ENCODE assay signal across 16 cellular contexts in genomic region chr7:87202208-87202607, GRCh38. TPM values are rescaled to one million over a fixed set of nuclear protein-coding genes. Genes with fewer than 3 reads are reported as not detected.
DNase-seq lines count a peak whose midpoint lies in the region; ATAC-seq and TF ChIP-seq lines count a peak whose summit lies in the region.
"Had no signal": no experiment of that assay in that cellular context is flagged by ENCODE, and none has a peak within 500 bp of the region (broad histone marks: within the 10 kb centered on the region; RNA-seq: fewer than 3 reads in every experiment).

No MANE protein-coding gene starts in this region.

- H3K4me1 Mint-ChIP-seq in stimulated activated naive CD8-positive, alpha-beta T cell treated with anti-CD3 and anti-CD28 coated beads, Interleukin-15, Interleukin-2, amounts not matched to agents 100 ng/mL and 50 ng/mL, for 24 hours (ENCODE audit: low read depth), result peaks cover 81% of the 10 kb centered on the region
- H3K4me1 Mint-ChIP-seq in activated T-helper 17 cell treated with anti-CD3 and anti-CD28 coated beads, Interleukin-2, amount 50 U/mL, for 72 hours, result peaks cover 36% of the 10 kb centered on the region
- H3K4me1 Mint-ChIP-seq in stimulated activated naive CD8-positive, alpha-beta T cell treated with anti-CD3 and anti-CD28 coated beads, Interleukin-15, amount 100 ng/mL, for 72 hours, result peaks cover 56% of the 10 kb centered on the region

- peaks cover 95% of the 10 kb centered on the region for H3K36me3 Mint-ChIP-seq in stimulated activated naive CD8-positive, alpha-beta T cell treated with anti-CD3 and anti-CD28 coated beads, Interleukin-15, Interleukin-2, amounts not matched to agents 100 ng/mL and 50 ng/mL, for 24 hours (ENCODE audit: low read depth)
- peaks cover 97% of the 10 kb centered on the region for H3K36me3 Mint-ChIP-seq in activated T-helper 17 cell treated with anti-CD3 and anti-CD28 coated beads, Interleukin-2, amount 50 U/mL, for 72 hours (ENCODE audit: low read depth)

- no peak for ATAC-seq in stimulated activated naive CD8-positive, alpha-beta T cell treated with anti-CD3 and anti-CD28 coated beads, Interleukin-15, Interleukin-2, amounts not matched to agents 100 U/mL and 50 U/mL, for 24 hours
- no peak for ATAC-seq in activated T-helper 17 cell treated with anti-CD3 and anti-CD28 coated beads, Interleukin-2, amount 50 U/mL, for 72 hours (replicated peaks)
- no peak for ATAC-seq in stimulated activated naive CD8-positive, alpha-beta T cell treated with anti-CD3 and anti-CD28 coated beads, Interleukin-15, amount 100 ng/mL, for 72 hours
- no peak for ATAC-seq in sciatic nerve

- H3K9me3 Mint-ChIP-seq in stimulated activated naive CD8-positive, alpha-beta T cell treated with anti-CD3 and anti-CD28 coated beads, Interleukin-15, Interleukin-2, amounts not matched to agents 100 ng/mL and 50 ng/mL, for 24 hours, result peaks cover 24% of the 10 kb centered on the region
- H3K9me3 Mint-ChIP-seq in activated T-helper 17 cell treated with anti-CD3 and anti-CD28 coated beads, Interleukin-2, amount 50 U/mL, for 72 hours, result no peaks in the 10 kb centered on the region
- peaks cover 32 to 38% of the 10 kb centered on the region in 2 donors for H3K9me3 Mint-ChIP-seq in stimulated activated naive CD8-positive, alpha-beta T cell treated with anti-CD3 and anti-CD28 coated beads, Interleukin-15, amount 100 ng/mL, for 72 hours

- no peaks in the 10 kb centered on the region for H3K27me3 Mint-ChIP-seq in stimulated activated naive CD8-positive, alpha-beta T cell treated with anti-CD3 and anti-CD28 coated beads, Interleukin-15, Interleukin-2, amounts not matched to agents 100 ng/mL and 50 ng/mL, for 24 hours
- no peaks in the 10 kb centered on the region for H3K27me3 Mint-ChIP-seq in activated T-helper 17 cell treated with anti-CD3 and anti-CD28 coated beads, Interleukin-2, amount 50 U/mL, for 72 hours
- H3K27me3 Mint-ChIP-seq in stimulated activated naive CD8-positive, alpha-beta T cell treated with anti-CD3 and anti-CD28 coated beads, Interleukin-15, amount 100 ng/mL, for 72 hours, result no peaks in the 10 kb centered on the region
- H3K27me3 Mint-ChIP-seq: activated CD4-positive, alpha-beta T cell treated with anti-CD3 and anti-CD28 coated beads, Interleukin-2, amount 10 ng/mL, durations not matched to agents 7 days and 5 days had no signal

- intact Hi-C loops in sciatic nerve (cut with DNase I), result no loop called here

- peak overlapping the region; percentile 66 for H3K27ac Mint-ChIP-seq in stimulated activated naive CD8-positive, alpha-beta T cell treated with anti-CD3 and anti-CD28 coated beads, Interleukin-15, Interleukin-2, amounts not matched to agents 100 ng/mL and 50 ng/mL, for 24 hours
- peak overlapping the region; percentile 21 for H3K27ac Mint-ChIP-seq in activated T-helper 17 cell treated with anti-CD3 and anti-CD28 coated beads, Interleukin-2, amount 50 U/mL, for 72 hours
- H3K27ac Mint-ChIP-seq in stimulated activated naive CD8-positive, alpha-beta T cell treated with anti-CD3 and anti-CD28 coated beads, Interleukin-15, amount 100 ng/mL, for 72 hours, result peak overlapping the region; percentile 1 to 41
- H3K27ac Mint-ChIP-seq: activated CD4-positive, alpha-beta T cell treated with anti-CD3 and anti-CD28 coated beads, Interleukin-2, amount 10 ng/mL, durations not matched to agents 7 days and 5 days had no signal

- no peak for DNase-seq in stimulated activated naive CD8-positive, alpha-beta T cell treated with anti-CD3 and anti-CD28 coated beads, Interleukin-15, Interleukin-2, amounts not matched to agents 100 U/mL and 50 U/mL, for 24 hours
- DNase-seq in globus pallidus (ENCODE audit: low spot score) (peak; percentile 20), sciatic nerve (ENCODE audit: low spot score) (no peak), GM10266 (ENCODE audit: extremely low spot score) (no peak)
- no peak for DNase-seq in stimulated activated naive CD8-positive, alpha-beta T cell treated with anti-CD3 and anti-CD28 coated beads, Interleukin-15, amount 100 ng/mL, for 72 hours
- no peak for DNase-seq in activated CD4-positive, alpha-beta T cell treated with anti-CD3 and anti-CD28 coated beads for 1 hour
- DNase-seq: activated CD4-positive, alpha-beta T cell treated with anti-CD3 and anti-CD28 coated beads, Interleukin-2, amount 10 ng/mL, durations not matched to agents 7 days and 5 days; activated T-cell treated with anti-CD3 and anti-CD28 coated beads, Interleukin-2, amount 50 U/mL, for 1 hour; GOT3; NCI-H1105; NCI-H2081 treated with DMSO at 0.1 percent for 48 hours; NCI-H510A; stimulated activated CD4-positive, alpha-beta T cell treated with anti-CD3 and anti-CD28 coated beads, Interleukin-12 subunit alpha, Interleukin-12 subunit beta, amount 100 ng/mL, for 4 hours; tibial artery had no signal

- peak overlapping the region; percentile 28 for H3K4me3 Mint-ChIP-seq in stimulated activated naive CD8-positive, alpha-beta T cell treated with anti-CD3 and anti-CD28 coated beads, Interleukin-15, Interleukin-2, amounts not matched to agents 100 ng/mL and 50 ng/mL, for 24 hours
- peak overlapping the region; percentile 61 for H3K4me3 Mint-ChIP-seq in activated T-helper 17 cell treated with anti-CD3 and anti-CD28 coated beads, Interleukin-2, amount 50 U/mL, for 72 hours
- H3K4me3 Mint-ChIP-seq in stimulated activated naive CD8-positive, alpha-beta T cell treated with anti-CD3 and anti-CD28 coated beads, Interleukin-15, amount 100 ng/mL, for 72 hours, result no peak overlapping the region
- H3K4me3 Mint-ChIP-seq: activated CD4-positive, alpha-beta T cell treated with anti-CD3 and anti-CD28 coated beads, Interleukin-2, amount 10 ng/mL, durations not matched to agents 7 days and 5 days had no signal

- no peak for TF ChIP-seq CTCF in GM10266 (IDR thresholded peaks at IDR 0.05; ENCODE audit: control insufficient read depth, insufficient read depth, low read depth, missing control alignments)

RNA-seq across cellular contexts. Expression of gene TMEM243, which starts 17.3 kb away (rescaled TPM):
- 10 to 100 TPM; 58.8 to 70.8 TPM for total RNA-seq in activated T-helper 17 cell treated with anti-CD3 and anti-CD28 coated beads, Interleukin-2, amount 50 U/mL, for 72 hours
- 24.6 TPM for total RNA-seq in sciatic nerve

RNA-seq across cellular contexts. Expression of gene DMTF1, which starts 50.0 kb away (rescaled TPM):
- 100 to 1,000 TPM in 1 of 2 donors, 10 to 100 TPM in 1; 90.4 to 114 TPM for total RNA-seq in activated T-helper 17 cell treated with anti-CD3 and anti-CD28 coated beads, Interleukin-2, amount 50 U/mL, for 72 hours
- 147 TPM for total RNA-seq in sciatic nerve

Comparison
In these comparisons a context has a peak if more than half of its experiments do, and no peak if none do; other contexts are left out.
1. H3K4me3 Mint-ChIP-seq: peak in stimulated activated naive CD8-positive, alpha-beta T cell treated with anti-CD3 and anti-CD28 coated beads, Interleukin-15, Interleukin-2, amounts not matched to agents 100 ng/mL and 50 ng/mL, for 24 hours (single experiment) and activated T-helper 17 cell treated with anti-CD3 and anti-CD28 coated beads, Interleukin-2, amount 50 U/mL, for 72 hours (single experiment); none in stimulated activated naive CD8-positive, alpha-beta T cell treated with anti-CD3 and anti-CD28 coated beads, Interleukin-15, amount 100 ng/mL, for 72 hours (0 of 2).
2. Peak in every context shown above with its lines, with median percentiles within 50 percentile points of each other: H3K27ac Mint-ChIP-seq.